In genomic region chr20:21303061-21303871, GRCh38 we compare ENCODE assay signal across 1 cellular context.
TF ChIP-seq lines count a peak whose summit lies in the region.

Gene XRN2, plus strand, starts transcription at chr20:21303331. Its CDS starts 68 bp downstream, at chr20:21303399.

TF ChIP-seq in HepG2, 621 proteins besides CTCF, POLR2A, EP300 and RAD21 (continued from another document and continues in another):
- TF ChIP-seq ZHX1 (CRISPR knock-in tag; IDR thresholded peaks at IDR 0.05; ENCODE audit: low read depth) (peak; percentile 78; the same call in 1 of the 2 replicates), ZNF720 (CRISPR knock-in tag; IDR thresholded peaks at IDR 0.05) (no peak), ZBTB21 (CRISPR knock-in tag; IDR thresholded peaks at IDR 0.05) (peak; percentile 78), ZNF605 (CRISPR knock-in tag; IDR thresholded peaks at IDR 0.05) (peak; percentile 90; the same call in 1 of the 2 replicates), DNMT3B (CRISPR knock-in tag; conservative IDR thresholded peaks at IDR 0.05) (peak; percentile 74), SNAPC5 (CRISPR knock-in tag; IDR thresholded peaks at IDR 0.05; ENCODE audit: borderline replicate concordance) (0 out of 2 replicates have a peak, but pooled peaks have one; percentile 92), ZNF225 (CRISPR knock-in tag; IDR thresholded peaks at IDR 0.05) (peak; percentile 95), ZNF878 (CRISPR knock-in tag; IDR thresholded peaks at IDR 0.05) (peak; percentile 91), AHR (CRISPR knock-in tag; IDR thresholded peaks at IDR 0.05) (peak; percentile 90; the same call in 1 of the 2 replicates), YEATS4 (CRISPR knock-in tag; IDR thresholded peaks at IDR 0.05; ENCODE audit: borderline replicate concordance) (peak; percentile 100), ZNF569 (CRISPR knock-in tag; IDR thresholded peaks at IDR 0.05; ENCODE audit: borderline replicate concordance) (no peak), ZNF318 (CRISPR knock-in tag; IDR thresholded peaks at IDR 0.05) (peak; percentile 49; the same call in 1 of the 2 replicates), PREB (CRISPR knock-in tag; IDR thresholded peaks at IDR 0.05) (peak; percentile 67; the same call in 1 of the 2 replicates), ZNF772 (CRISPR knock-in tag; IDR thresholded peaks at IDR 0.05) (peak; percentile 26), ZNF383 (CRISPR knock-in tag; IDR thresholded peaks at IDR 0.05; ENCODE audit: borderline replicate concordance) (0 out of 2 replicates have a peak, but pooled peaks have one; percentile 27), HOXA3 (CRISPR knock-in tag; IDR thresholded peaks at IDR 0.05) (peak; percentile 96), ZFP36 (IDR thresholded peaks at IDR 0.05; ENCODE audit: borderline replicate concordance, low read depth, low read length, partially characterized antibody) (no peak), ZNF839 (CRISPR knock-in tag; IDR thresholded peaks at IDR 0.05; ENCODE audit: borderline replicate concordance) (0 out of 2 replicates have a peak, but pooled peaks have one; percentile 68), GATAD1 (CRISPR knock-in tag; IDR thresholded peaks at IDR 0.05) (peak; percentile 95), DBP (CRISPR knock-in tag; IDR thresholded peaks at IDR 0.05; ENCODE audit: not compliant biosample characterization) (no peak), ZFP37 (CRISPR knock-in tag; IDR thresholded peaks at IDR 0.05; ENCODE audit: borderline replicate concordance) (peak; percentile 56), HDAC6 (IDR thresholded peaks at IDR 0.05; ENCODE audit: low read depth, low read length) (no peak), ZNF451 (CRISPR knock-in tag; IDR thresholded peaks at IDR 0.05) (peak; percentile 89), SP5 (CRISPR knock-in tag; IDR thresholded peaks at IDR 0.05; ENCODE audit: borderline replicate concordance, low read depth) (peak; percentile 86), MAFK (conservative IDR thresholded peaks at IDR 0.05 in 1 of 2, IDR thresholded peaks at IDR 0.05 in 1 of 2; ENCODE audit: low read length in 2 of 2) (peak in 1 of 2 experiments; percentile 52; a peak in 3 of 4 replicates), ZNF577 (CRISPR knock-in tag; IDR thresholded peaks at IDR 0.05; ENCODE audit: borderline replicate concordance, low read depth) (no peak; the same call in 1 of the 2 replicates), FOXO1 (CRISPR knock-in tag; IDR thresholded peaks at IDR 0.05) (peak; percentile 88), POLR2AphosphoS5 (IDR thresholded peaks at IDR 0.05; ENCODE audit: low read depth, low read length) (peak; percentile 96), ZBTB7A (CRISPR knock-in tag; IDR thresholded peaks at IDR 0.05) (peak; percentile 49; the same call in 1 of the 2 replicates), CENPBD1 (CRISPR knock-in tag; IDR thresholded peaks at IDR 0.05; ENCODE audit: borderline replicate concordance, low read depth) (0 out of 2 replicates have a peak, but pooled peaks have one; percentile 38), ZNF121 (CRISPR knock-in tag; IDR thresholded peaks at IDR 0.05) (peak; percentile 72), ZNF589 (CRISPR knock-in tag; conservative IDR thresholded peaks at IDR 0.05) (peak; percentile 83), TP53 (CRISPR knock-in tag; conservative IDR thresholded peaks at IDR 0.05) (peak; percentile 94), ELK4 (CRISPR knock-in tag; IDR thresholded peaks at IDR 0.05; ENCODE audit: borderline replicate concordance) (peak; percentile 83; the same call in 1 of the 2 replicates), TCF7L2 (IDR thresholded peaks at IDR 0.05; ENCODE audit: low read depth, low read length) (no peak), TBP (CRISPR knock-in tag; IDR thresholded peaks at IDR 0.05) (peak; percentile 98; the same call in 1 of the 2 replicates), LRRFIP1 (CRISPR knock-in tag; conservative IDR thresholded peaks at IDR 0.05) (no peak), KLF16 (CRISPR knock-in tag; IDR thresholded peaks at IDR 0.05) (peak in 1 of 2 experiments; percentile 93; a peak in 2 of 4 replicates), MIXL1 (CRISPR knock-in tag; IDR thresholded peaks at IDR 0.05) (peak; percentile 71; the same call in 1 of the 2 replicates)
